22 cellular contexts compared by ENCODE assay signal in the genomic region with DNA sequence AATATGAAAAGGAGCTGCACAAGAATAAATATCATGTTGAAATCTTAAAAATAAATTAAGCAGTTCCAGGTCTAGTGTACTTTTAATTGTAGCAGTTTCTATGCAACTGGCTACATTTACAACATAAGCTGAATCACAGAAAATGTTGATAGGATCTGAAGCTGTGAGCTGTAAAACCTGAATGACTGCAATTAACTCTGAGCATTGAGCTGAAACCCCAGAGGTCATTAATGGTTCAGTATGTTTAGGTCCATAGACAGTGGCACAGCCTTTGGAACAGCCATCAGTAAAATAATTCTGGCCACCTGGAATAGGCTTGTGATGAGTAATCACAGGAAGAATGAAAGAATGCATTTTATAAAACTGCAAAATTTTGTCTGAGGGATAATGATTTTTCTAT.
"Had no signal": no experiment of that assay in that cellular context is flagged by ENCODE, and none has a peak within 500 bp of the region (broad histone marks: within the 10 kb centered on the region; RNA-seq: fewer than 3 reads in every experiment).

No MANE protein-coding gene starts in this region.

- H3K27ac ChIP-seq: ascending aorta, KMS-11, PC-9, RWPE1, SJCRH30 had no signal

- DNase-seq: activated CD4-positive, alpha-beta T cell treated with anti-CD3 and anti-CD28 coated beads, Interleukin-2, amount 10 ng/mL, durations not matched to agents 24 days and 14 days; activated CD4-positive, alpha-beta T cell treated with anti-CD3 and anti-CD28 coated beads, Interleukin-2, amount 50 U/mL, for 4 hours; activated CD8-positive, alpha-beta T cell treated with anti-CD3 and anti-CD28 coated beads for 36 hours; activated gamma-delta T cell; activated naive CD4-positive, alpha-beta T cell treated with Interleukin-2 at 50 U/mL for 16 hours; activated naive CD8-positive, alpha-beta T cell treated with anti-CD3 and anti-CD28 coated beads, Interleukin-2, amount 10 ng/mL, durations not matched to agents 7 days and 5 days; activated T-cell treated with anti-CD3 and anti-CD28 coated beads, Interleukin-2, amount 50 U/mL, for 1 hour; amygdala; NCI-H1092 treated with DMSO at 0.1 percent for 48 hours; NCI-H1694; NCI-H1930; NCI-H2081 treated with DMSO at 0.1 percent for 48 hours; NCI-H226; NCI-H446 treated with DMSO at 0.1 percent for 48 hours; NCI-H524; SJCRH30; T1000 had no signal

- ATAC-seq: activated CD8-positive, alpha-beta T cell treated with anti-CD3 and anti-CD28 coated beads for 36 hours; Right ventricle myocardium inferior had no signal
